In genomic region chr3:194352631-194353290, GRCh38 we compare ENCODE assay signal across 24 cellular contexts. TPM values are rescaled to one million over a fixed set of nuclear protein-coding genes. Genes with fewer than 3 reads are reported as not detected.
"Had no signal": no experiment of that assay in that cellular context is flagged by ENCODE, and none has a peak within 500 bp of the region (broad histone marks: within the 10 kb centered on the region; RNA-seq: fewer than 3 reads in every experiment).

No MANE protein-coding gene starts in this region.

- ATAC-seq: activated CD8-positive, alpha-beta memory T cell treated with anti-CD3 and anti-CD28 coated beads, Interleukin-2, amount 10 ng/mL, durations not matched to agents 7 days and 5 days; naive thymus-derived CD8-positive, alpha-beta T cell had no signal

- H3K36me3 ChIP-seq: colonic mucosa, thyroid gland had no signal

- H3K4me1 Mint-ChIP-seq: activated CD4-positive, alpha-beta memory T cell treated with anti-CD3 and anti-CD28 coated beads, Interleukin-2, amount 10 ng/mL, durations not matched to agents 7 days and 5 days; activated CD8-positive, alpha-beta memory T cell treated with anti-CD3 and anti-CD28 coated beads, Interleukin-2, amount 10 ng/mL, durations not matched to agents 7 days and 5 days; memory B cell; stimulated activated memory B cell treated with anti-CD40 and anti-IgM and Interleukin-4, amounts not matched to agents 10 μg/mL and 1 μg/mL and 100 μg/mL, for 72 hours had no signal

- H3K4me3 ChIP-seq: colonic mucosa, smooth muscle cell, thyroid gland had no signal

- H3K9me3 Mint-ChIP-seq: activated CD4-positive, alpha-beta memory T cell treated with anti-CD3 and anti-CD28 coated beads, Interleukin-2, amount 10 ng/mL, durations not matched to agents 7 days and 5 days; activated naive CD4-positive, alpha-beta T cell treated with anti-CD3 and anti-CD28 coated beads, Interleukin-2, amount 10 ng/mL, durations not matched to agents 7 days and 5 days; activated naive CD8-positive, alpha-beta T cell treated with anti-CD3 and anti-CD28 coated beads, Interleukin-2, amount 50 U/mL, for 24 hours; brain; endodermal cell; memory B cell; naive thymus-derived CD8-positive, alpha-beta T cell; stimulated activated memory B cell treated with anti-CD40 and anti-IgM and Interleukin-4, amounts not matched to agents 10 μg/mL and 1 μg/mL and 100 μg/mL, for 72 hours had no signal

- H3K27ac Mint-ChIP-seq: activated CD4-positive, alpha-beta memory T cell treated with anti-CD3 and anti-CD28 coated beads, Interleukin-2, amount 10 ng/mL, durations not matched to agents 7 days and 5 days; activated CD8-positive, alpha-beta memory T cell treated with anti-CD3 and anti-CD28 coated beads, Interleukin-2, amount 10 ng/mL, durations not matched to agents 7 days and 5 days; activated naive CD4-positive, alpha-beta T cell treated with anti-CD3 and anti-CD28 coated beads, Interleukin-2, amount 10 ng/mL, durations not matched to agents 7 days and 5 days; activated naive CD8-positive, alpha-beta T cell treated with anti-CD3 and anti-CD28 coated beads, Interleukin-2, amount 50 U/mL, for 24 hours; brain; endodermal cell; memory B cell; stimulated activated memory B cell treated with anti-CD40 and anti-IgM and Interleukin-4, amounts not matched to agents 10 μg/mL and 1 μg/mL and 100 μg/mL, for 72 hours had no signal

- H3K9ac ChIP-seq: parathyroid adenoma had no signal

- H3K36me3 Mint-ChIP-seq: activated CD8-positive, alpha-beta memory T cell treated with anti-CD3 and anti-CD28 coated beads, Interleukin-2, amount 10 ng/mL, durations not matched to agents 7 days and 5 days; activated naive CD4-positive, alpha-beta T cell treated with anti-CD3 and anti-CD28 coated beads, Interleukin-2, amount 10 ng/mL, durations not matched to agents 7 days and 5 days; brain; memory B cell; naive thymus-derived CD8-positive, alpha-beta T cell; stimulated activated memory B cell treated with anti-CD40 and anti-IgM and Interleukin-4, amounts not matched to agents 10 μg/mL and 1 μg/mL and 100 μg/mL, for 72 hours had no signal

- DNase-seq: activated CD4-positive, alpha-beta memory T cell treated with anti-CD3 and anti-CD28 coated beads, Interleukin-2, amount 10 ng/mL, durations not matched to agents 7 days and 5 days; activated CD4-positive, alpha-beta T cell treated with anti-CD3 and anti-CD28 coated beads for 48 hours; activated CD4-positive, CD25-positive, alpha-beta regulatory T cell; activated CD8-positive, alpha-beta memory T cell treated with anti-CD3 and anti-CD28 coated beads, Interleukin-2, amount 10 ng/mL, durations not matched to agents 7 days and 5 days; activated naive CD4-positive, alpha-beta T cell treated with anti-CD3 and anti-CD28 coated beads, Interleukin-2, amount 10 ng/mL, durations not matched to agents 7 days and 5 days; activated naive CD8-positive, alpha-beta T cell treated with anti-CD3 and anti-CD28 coated beads, Interleukin-2, amount 50 U/mL, for 24 hours; activated T-cell treated with anti-CD3 and anti-CD28 coated beads, Interleukin-2, amount 50 U/mL, for 1 hour; anterior cingulate cortex; central memory CD4-positive, alpha-beta T cell; colonic mucosa; endodermal cell; foreskin fibroblast; naive thymus-derived CD8-positive, alpha-beta T cell; thyroid gland had no signal

- H3K4me2 ChIP-seq: smooth muscle cell had no signal

- H3K4me3 Mint-ChIP-seq: activated CD4-positive, alpha-beta memory T cell treated with anti-CD3 and anti-CD28 coated beads, Interleukin-2, amount 10 ng/mL, durations not matched to agents 7 days and 5 days; activated CD8-positive, alpha-beta memory T cell treated with anti-CD3 and anti-CD28 coated beads, Interleukin-2, amount 10 ng/mL, durations not matched to agents 7 days and 5 days; activated naive CD4-positive, alpha-beta T cell treated with anti-CD3 and anti-CD28 coated beads, Interleukin-2, amount 10 ng/mL, durations not matched to agents 7 days and 5 days; activated naive CD8-positive, alpha-beta T cell treated with anti-CD3 and anti-CD28 coated beads, Interleukin-2, amount 50 U/mL, for 24 hours; brain; endodermal cell; memory B cell; naive thymus-derived CD8-positive, alpha-beta T cell; stimulated activated memory B cell treated with anti-CD40 and anti-IgM and Interleukin-4, amounts not matched to agents 10 μg/mL and 1 μg/mL and 100 μg/mL, for 72 hours had no signal

- H3K9me3 ChIP-seq: colonic mucosa, thyroid gland had no signal

- H2AFZ ChIP-seq: parathyroid adenoma had no signal

- H3K27me3 ChIP-seq: colonic mucosa, thyroid gland had no signal

- H3K4me1 ChIP-seq: colonic mucosa, parathyroid adenoma, thyroid gland had no signal

- H3K27ac ChIP-seq: colonic mucosa, epithelial cell of prostate, parathyroid adenoma, thyroid gland had no signal

RNA-seq across cellular contexts. Expression of gene CPN2, which starts 1.6 kb away (rescaled TPM):
- total RNA-seq: activated CD4-positive, alpha-beta memory T cell treated with anti-CD3 and anti-CD28 coated beads, Interleukin-2, amount 10 ng/mL, durations not matched to agents 7 days and 5 days; activated CD8-positive, alpha-beta memory T cell treated with anti-CD3 and anti-CD28 coated beads, Interleukin-2, amount 10 ng/mL, durations not matched to agents 7 days and 5 days; glomerular endothelial cell; naive thymus-derived CD8-positive, alpha-beta T cell; sciatic nerve; T-helper 2 cell treated with Interferon-gamma antibody and Interleukin-4, amounts not matched to agents 100 ng/mL and 5 ng/mL, for 36 hours; thyroid gland had no signal
- polyA plus RNA-seq: naive thymus-derived CD8-positive, alpha-beta T cell; smooth muscle cell had no signal

RNA-seq across cellular contexts. Expression of gene LRRC15, which starts 16.8 kb away (rescaled TPM):
- total RNA-seq: activated CD4-positive, alpha-beta memory T cell treated with anti-CD3 and anti-CD28 coated beads, Interleukin-2, amount 10 ng/mL, durations not matched to agents 7 days and 5 days; activated CD8-positive, alpha-beta memory T cell treated with anti-CD3 and anti-CD28 coated beads, Interleukin-2, amount 10 ng/mL, durations not matched to agents 7 days and 5 days; glomerular endothelial cell; naive thymus-derived CD8-positive, alpha-beta T cell; T-helper 2 cell treated with Interferon-gamma antibody and Interleukin-4, amounts not matched to agents 100 ng/mL and 5 ng/mL, for 36 hours had no signal
- polyA plus RNA-seq: naive thymus-derived CD8-positive, alpha-beta T cell had no signal

RNA-seq across cellular contexts. Expression of gene GP5, which starts 46.3 kb away (rescaled TPM):
- total RNA-seq: glomerular endothelial cell, smooth muscle cell, subcutaneous adipose tissue had no signal
- polyA plus RNA-seq: smooth muscle cell had no signal
